In the genomic region with DNA sequence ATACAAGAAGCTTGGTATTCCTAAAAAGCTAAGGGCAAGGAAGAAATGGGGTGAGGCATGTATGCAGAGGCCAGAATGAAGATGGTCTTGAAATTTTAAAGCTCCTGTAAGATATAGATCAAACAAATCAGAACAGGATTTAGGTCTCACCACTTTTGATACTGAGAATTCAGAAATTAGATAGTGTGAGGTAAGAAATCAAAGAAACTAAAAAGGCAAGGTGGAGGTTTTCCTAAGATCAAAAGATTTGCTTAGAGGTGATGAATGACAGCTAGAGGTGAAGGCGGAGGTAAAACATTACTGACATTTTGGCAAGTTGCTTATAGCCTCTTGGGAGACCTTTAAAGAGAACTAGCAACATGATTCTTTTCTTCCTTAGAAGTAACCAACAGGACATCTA, we compare ENCODE assay signal across 24 cellular contexts.
"Had no signal": no experiment of that assay in that cellular context is flagged by ENCODE, and none has a peak within 500 bp of the region (broad histone marks: within the 10 kb centered on the region; RNA-seq: fewer than 3 reads in every experiment).

No MANE protein-coding gene starts in this region.

- H3K9me3 Mint-ChIP-seq: activated CD4-positive, alpha-beta T cell treated with anti-CD3 and anti-CD28 coated beads, Interleukin-2, amount 10 ng/mL, durations not matched to agents 7 days and 5 days; immature natural killer cell; mesothelial cell of epicardium; naive B cell; stimulated activated effector memory CD8-positive, alpha-beta T cell treated with anti-CD3 and anti-CD28 coated beads, Interleukin-12 subunit alpha, Interleukin-12 subunit beta, amount 100 ng/mL, for 72 hours had no signal

- ATAC-seq: foreskin keratinocyte; heart left ventricle; left colon; pancreas; psoas muscle; stimulated activated effector memory CD8-positive, alpha-beta T cell treated with anti-CD3 and anti-CD28 coated beads, Interleukin-12 subunit alpha, Interleukin-12 subunit beta, amount 100 ng/mL, for 72 hours had no signal

- H3K4me3 Mint-ChIP-seq: activated CD4-positive, alpha-beta T cell treated with anti-CD3 and anti-CD28 coated beads, Interleukin-2, amount 10 ng/mL, durations not matched to agents 7 days and 5 days; immature natural killer cell; mesothelial cell of epicardium; naive B cell; neural crest cell; stimulated activated effector memory CD8-positive, alpha-beta T cell treated with anti-CD3 and anti-CD28 coated beads, Interleukin-12 subunit alpha, Interleukin-12 subunit beta, amount 100 ng/mL, for 72 hours had no signal

- H3K27ac Mint-ChIP-seq: activated CD4-positive, alpha-beta T cell treated with anti-CD3 and anti-CD28 coated beads, Interleukin-2, amount 10 ng/mL, durations not matched to agents 7 days and 5 days; activated T-helper 2 cell treated with anti-CD3 and anti-CD28 coated beads, Interferon-gamma antibody, Interleukin-2, Interleukin-4, amounts not matched to agents 10 μg/mL and 5 μg/mL and 100 μg/mL, durations not matched to agents 14 hours and 24 hours and 36 hours; immature natural killer cell; mesothelial cell of epicardium; stimulated activated effector memory CD8-positive, alpha-beta T cell treated with anti-CD3 and anti-CD28 coated beads, Interleukin-12 subunit alpha, Interleukin-12 subunit beta, amount 100 ng/mL, for 72 hours had no signal

- DNase-seq: activated CD4-positive, alpha-beta T cell treated with anti-CD3 and anti-CD28 coated beads, Interleukin-2, amount 10 ng/mL, durations not matched to agents 7 days and 5 days; activated CD4-positive, CD25-positive, alpha-beta regulatory T cell treated with anti-CD3 and anti-CD28 coated beads, Interleukin-2, amount 50 U/mL, for 72 hours; central memory CD4-positive, alpha-beta T cell; dermis blood vessel endothelial cell; effector CD4-positive, alpha-beta T cell; foreskin keratinocyte; heart left ventricle; hypothalamus; immature natural killer cell; kidney; left colon; naive B cell; nucleus accumbens; pancreas; psoas muscle; sigmoid colon; small intestine; stimulated activated CD4-positive, alpha-beta T cell treated with anti-CD3 and anti-CD28 coated beads, Interleukin-4, amount 100 ng/mL, for 24 hours; T-helper 9 cell; transverse colon had no signal

- H3K36me3 Mint-ChIP-seq: immature natural killer cell; mesothelial cell of epicardium; naive B cell; stimulated activated effector memory CD8-positive, alpha-beta T cell treated with anti-CD3 and anti-CD28 coated beads, Interleukin-12 subunit alpha, Interleukin-12 subunit beta, amount 100 ng/mL, for 72 hours had no signal

- H3K4me1 Mint-ChIP-seq: naive B cell; stimulated activated effector memory CD8-positive, alpha-beta T cell treated with anti-CD3 and anti-CD28 coated beads, Interleukin-12 subunit alpha, Interleukin-12 subunit beta, amount 100 ng/mL, for 72 hours had no signal
